ENCODE assay signal across 19 cellular contexts in the genomic region with DNA sequence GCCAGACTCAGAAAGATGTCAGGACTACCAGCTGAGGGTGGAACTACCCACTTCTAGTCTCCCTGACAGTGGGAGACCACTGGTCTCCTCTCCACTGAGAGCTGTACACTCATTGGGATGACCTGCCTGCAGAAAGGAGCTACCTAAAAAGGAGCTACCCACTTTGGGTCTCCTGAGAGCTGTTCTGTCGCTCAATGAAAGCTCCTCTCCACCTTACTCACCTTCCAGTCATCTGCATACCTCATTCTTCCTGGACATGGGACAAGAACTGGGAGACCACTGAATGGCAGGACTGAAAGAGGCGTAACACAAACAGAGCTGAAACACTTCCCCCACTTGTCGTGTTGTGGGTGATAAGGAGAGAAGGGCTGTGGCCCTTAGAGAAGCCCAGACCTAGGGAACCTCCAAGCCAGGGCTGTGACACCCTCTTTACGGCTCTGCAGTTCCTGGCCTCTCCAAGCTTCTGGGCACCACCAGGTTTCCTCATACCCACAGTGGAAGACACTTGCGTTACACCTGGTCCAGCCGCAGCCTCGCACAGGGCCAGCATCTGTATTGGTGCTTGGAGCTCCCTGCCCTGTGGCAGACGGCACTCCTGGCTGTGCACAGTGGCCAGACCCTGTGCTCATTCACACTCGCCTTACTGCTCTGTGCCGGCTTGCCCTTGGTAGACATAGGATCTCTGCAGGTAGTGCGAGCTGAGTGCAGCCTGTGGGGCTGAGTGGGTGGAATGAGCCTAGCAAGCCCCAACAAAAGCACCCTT. TPM values are rescaled to one million over a fixed set of nuclear protein-coding genes. Genes with fewer than 3 reads are reported as not detected.
DNase-seq lines count a peak whose midpoint lies in the region; ATAC-seq and TF ChIP-seq lines count a peak whose summit lies in the region.
"Had no signal": no experiment of that assay in that cellular context is flagged by ENCODE, and none has a peak within 500 bp of the region (broad histone marks: within the 10 kb centered on the region; RNA-seq: fewer than 3 reads in every experiment).

No MANE protein-coding gene starts in this region.

- H3K27me3 ChIP-seq in sigmoid colon = no peaks in the 10 kb centered on the region

- WGBS in sigmoid colon, 2 donors = 88 to 90% methylated on average over 11 of the region's 11 CpGs

- TF ChIP-seq CTCF in sigmoid colon (IDR thresholded peaks at IDR 0.05) = no peak

- TF ChIP-seq POLR2A in sigmoid colon (IDR thresholded peaks at IDR 0.05) = no peak

- H3K9me3 ChIP-seq in sigmoid colon = peaks cover 0 to 4% (median 2%) of the 10 kb centered on the region in 4 donors

- H3K4me1 ChIP-seq in sigmoid colon = no peaks in the 10 kb centered on the region

- no peaks in the 10 kb centered on the region for H3K36me3 ChIP-seq in sigmoid colon

- DNase-seq in Right ventricle myocardium inferior (ENCODE audit: missing footprints) = peak; percentile 48
- no peak for DNase-seq in Right ventricle myocardium superior
- peak; percentile 40 for DNase-seq in islet precursor cell
- DNase-seq in sigmoid colon = peak; percentile 48
- DNase-seq in cerebellum (ENCODE audit: low spot score) = no peak
- DNase-seq: 8988T, HFFc6, KG1, MV-4-11, NCI-H1417, NCI-H187 treated with DMSO at 0.1 percent for 48 hours, NCI-H226, NCI-H524, PC-9 had no signal

- no peak overlapping the region for H3K27ac ChIP-seq in sigmoid colon
- H3K27ac ChIP-seq: PC-9 had no signal

- intact Hi-C loops in Right ventricle myocardium inferior (cut with DNase I) (no loop called here), Right ventricle myocardium superior (cut with DNase I) (no loop called here), sigmoid colon (cut with DNase I) (no loop called here)

- no peak overlapping the region for H3K4me3 ChIP-seq in sigmoid colon
- H3K4me3 ChIP-seq: PC-9 had no signal

- no peak for ATAC-seq in Right ventricle myocardium inferior
- no peak for ATAC-seq in Right ventricle myocardium superior (ENCODE audit: poor library complexity)
- ATAC-seq in GM18868 (IDR thresholded peaks at IDR 0.05; ENCODE audit: unreplicated experiment) = no peak
- no peak for ATAC-seq in HG03108 (IDR thresholded peaks at IDR 0.05; ENCODE audit: unreplicated experiment)
- no peak for ATAC-seq in GM19023 (IDR thresholded peaks at IDR 0.05; ENCODE audit: unreplicated experiment)
- ATAC-seq: HepG2 had no signal

- TF ChIP-seq EP300 in sigmoid colon (IDR thresholded peaks at IDR 0.05) = no peak

RNA-seq across cellular contexts. Expression of a gene that starts 54.9 kb away (rescaled TPM):
- total RNA-seq in Right ventricle myocardium inferior = 0.60 TPM
- 0.83 TPM for total RNA-seq in Right ventricle myocardium superior
- total RNA-seq in sigmoid colon = under 1 TPM; 0.14 to 0.83 (median 0.69) TPM
- polyA plus RNA-seq in sigmoid colon = under 1 TPM; under 0.01 to 0.64 (median 0.23) TPM
- total RNA-seq in cerebellum = 13.9 TPM
- total RNA-seq: HepG2 had no signal
- polyA plus RNA-seq: CD14-positive monocyte, HepG2 had no signal

Comparison
In these comparisons a context has a peak if more than half of its experiments do, and no peak if none do; other contexts are left out.
1. DNase-seq: peak in Right ventricle myocardium inferior (single experiment), islet precursor cell (single experiment) and sigmoid colon (single experiment); none in Right ventricle myocardium superior (single experiment) and cerebellum (single experiment).